Comparison of ENCODE assay signal across 1 cellular context in the genomic region with DNA sequence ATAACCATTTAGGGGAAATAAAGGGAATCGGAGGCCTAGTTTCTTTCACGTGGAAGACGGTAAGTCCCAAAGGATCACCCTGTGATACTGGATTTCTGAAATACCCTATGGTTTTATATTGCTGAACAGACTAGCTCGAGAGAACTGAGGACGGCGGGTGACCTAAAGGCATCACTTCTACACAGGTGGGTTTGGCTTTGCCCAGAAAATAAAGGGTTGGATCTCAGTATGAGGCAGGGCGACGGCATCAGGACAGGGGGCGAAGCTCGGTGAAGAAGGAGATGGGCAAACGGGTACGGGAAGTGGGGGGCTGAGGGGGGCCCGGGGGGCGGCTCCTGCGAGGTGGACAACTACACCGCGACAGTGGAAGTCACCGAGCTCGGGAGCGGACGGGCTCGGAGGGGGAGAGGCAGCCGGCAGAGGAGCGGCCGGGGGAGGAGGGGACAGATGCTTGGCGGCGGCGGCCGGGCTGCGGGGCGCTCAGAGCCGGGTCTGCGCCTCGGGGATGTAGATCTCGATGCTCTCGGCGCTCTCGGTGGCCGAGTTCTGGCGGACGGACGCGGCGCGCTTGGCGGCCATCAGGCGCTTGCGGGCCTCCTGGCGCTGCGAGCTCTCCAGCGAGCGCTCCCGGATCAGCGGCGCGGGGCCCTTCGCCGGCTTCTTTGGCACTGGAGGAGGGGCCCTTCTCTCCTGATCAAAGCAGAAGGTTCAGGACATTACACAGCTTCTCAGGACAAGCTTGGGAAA.
TF ChIP-seq lines count a peak whose summit lies in the region.

No MANE protein-coding gene starts in this region.

TF ChIP-seq in A549, 52 proteins besides CTCF, POLR2A, EP300 and RAD21 (continued from another document):
- no peak for TF ChIP-seq CBX2 (IDR thresholded peaks at IDR 0.05; ENCODE audit: borderline replicate concordance, low read depth)
TF ChIP-seq in A549: peak in this region for 0.
